Comparison of ENCODE assay signal across 2 cellular contexts in genomic region chr20:36550797-36551299, GRCh38.
TF ChIP-seq lines count a peak whose summit lies in the region.

No MANE protein-coding gene starts in this region.

TF ChIP-seq in H1, 55 proteins besides CTCF, POLR2A, EP300 and RAD21:
- TF ChIP-seq TAF7 (optimal IDR thresholded peaks at IDR 0.05; ENCODE audit: borderline replicate concordance, low read depth, low read length) (no peak), CEBPB (IDR thresholded peaks at IDR 0.05; ENCODE audit: low read depth, low read length) (no peak), YY1 (IDR thresholded peaks at IDR 0.05; ENCODE audit: low read depth, low read length) (no peak), SRF (IDR thresholded peaks at IDR 0.05; ENCODE audit: low read depth, low read length) (no peak), SIX5 (IDR thresholded peaks at IDR 0.05; ENCODE audit: low read depth, low read length) (no peak), NRF1 (IDR thresholded peaks at IDR 0.05; ENCODE audit: low read depth, low read length) (no peak), CTBP2 (IDR thresholded peaks at IDR 0.05; ENCODE audit: borderline replicate concordance, insufficient read depth, insufficient read length, low read length) (no peak), KDM5A (IDR thresholded peaks at IDR 0.05; ENCODE audit: low read length) (no peak), FOSL1 (IDR thresholded peaks at IDR 0.05; ENCODE audit: insufficient read depth, low read depth, low read length) (no peak), RFX5 (IDR thresholded peaks at IDR 0.05; ENCODE audit: borderline replicate concordance, low read depth, low read length) (no peak), EZH2 (IDR thresholded peaks at IDR 0.05; ENCODE audit: low read depth, low read length, severe bottlenecking) (no peak), SP2 (IDR thresholded peaks at IDR 0.05; ENCODE audit: low read length) (no peak)
TF ChIP-seq in H1: peak in this region for 0.

TF ChIP-seq in HepG2, 621 proteins besides CTCF, POLR2A, EP300 and RAD21:
- TF ChIP-seq POGZ (CRISPR knock-in tag; IDR thresholded peaks at IDR 0.05) (no peak), ZNF143 (CRISPR knock-in tag; IDR thresholded peaks at IDR 0.05) (no peak), RBM22 (optimal IDR thresholded peaks at IDR 0.05; ENCODE audit: low read length) (no peak), SNAI1 (CRISPR knock-in tag; IDR thresholded peaks at IDR 0.05; ENCODE audit: borderline replicate concordance) (no peak), ZBTB7A (CRISPR knock-in tag; IDR thresholded peaks at IDR 0.05) (0 out of 2 replicates have a peak, but pooled peaks have one; percentile 32), ZFP41 (CRISPR knock-in tag; IDR thresholded peaks at IDR 0.05; ENCODE audit: borderline replicate concordance) (no peak), ELF4 (CRISPR knock-in tag; IDR thresholded peaks at IDR 0.05; ENCODE audit: borderline replicate concordance) (no peak), NCOA2 (CRISPR knock-in tag; IDR thresholded peaks at IDR 0.05) (no peak), BCL3 (CRISPR knock-in tag; IDR thresholded peaks at IDR 0.05) (no peak), ZNF781 (CRISPR knock-in tag; IDR thresholded peaks at IDR 0.05; ENCODE audit: borderline replicate concordance, not compliant biosample characterization) (peak; percentile 17), ZNF251 (CRISPR knock-in tag; IDR thresholded peaks at IDR 0.05) (no peak), AGO2 (optimal IDR thresholded peaks at IDR 0.05; ENCODE audit: low read depth, low read length) (peak; percentile 34), ZNF3 (CRISPR knock-in tag; IDR thresholded peaks at IDR 0.05) (no peak), ZBTB7B (CRISPR knock-in tag; IDR thresholded peaks at IDR 0.05) (no peak)
TF ChIP-seq in HepG2: peak in this region for 3.
